24 cellular contexts compared by ENCODE assay signal in the genomic region with DNA sequence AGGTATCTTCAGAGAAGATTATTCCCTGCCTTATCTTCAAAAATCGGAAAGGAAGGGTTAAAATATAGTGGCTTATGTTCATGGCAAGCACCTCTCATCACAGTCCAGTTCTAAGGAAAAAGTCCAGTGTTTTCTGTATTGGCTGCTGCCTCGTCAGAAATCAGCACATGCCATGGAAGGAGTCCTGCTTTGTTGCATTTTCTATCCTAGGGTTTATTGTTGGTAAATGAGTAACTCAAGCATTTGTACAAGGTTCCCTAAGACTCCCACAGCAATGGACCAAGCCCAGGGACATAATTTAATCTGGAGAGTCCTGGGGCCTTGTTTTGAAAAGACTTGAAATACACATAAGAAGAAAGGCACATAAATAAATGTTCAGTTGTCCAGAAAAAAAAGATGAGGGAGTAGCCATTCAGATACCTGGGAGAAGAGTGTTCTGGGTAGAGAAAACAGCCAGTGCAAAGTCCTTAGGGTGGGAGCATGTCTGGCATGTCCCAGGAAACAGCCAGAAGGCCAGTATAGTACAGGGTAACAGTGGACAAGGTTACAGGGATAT. TPM values are rescaled to one million over a fixed set of nuclear protein-coding genes. Genes with fewer than 3 reads are reported as not detected.
DNase-seq lines count a peak whose midpoint lies in the region; ATAC-seq, FAIRE-seq and TF ChIP-seq lines count a peak whose summit lies in the region.
"Had no signal": no experiment of that assay in that cellular context is flagged by ENCODE, and none has a peak within 500 bp of the region (broad histone marks: within the 10 kb centered on the region; RNA-seq: fewer than 3 reads in every experiment).

No MANE protein-coding gene starts in this region.

- ATAC-seq in HepG2 = peak; percentile 100
- ATAC-seq in HG02763 (IDR thresholded peaks at IDR 0.05; ENCODE audit: unreplicated experiment) = no peak
- ATAC-seq: Panc1 had no signal

- CTCF ChIA-PET in HepG2 (lab: Yijun Ruan, JAX; ENCODE audit: low intra/inter-chr PET ratio, low total read pairs) = no interaction called here

- TF ChIP-seq POLR2A in HepG2 (IDR thresholded peaks at IDR 0.05; ENCODE audit: insufficient read depth in 1 of 2, low read depth in 2 of 2, low read length in 2 of 2) = no peak

- H3K9me3 ChIP-seq in colonic mucosa (no peaks in the 10 kb centered on the region), HepG2 (ENCODE audit: low read length) (no peaks in the 10 kb centered on the region)
- H3K9me3 ChIP-seq: BLaER1 had no signal

- in situ Hi-C loops in HepG2 (cut with HindIII; ENCODE audit: extremely low pct_ligation_motif_present, low pct_unique_long_range_greater_than_20kb) = no loop called here

- H3K4me3 ChIP-seq in colonic mucosa (no peak overlapping the region), HepG2 (replicated peaks in 1 of 3; ENCODE audit: insufficient read depth in 1 of 3, low read depth in 2 of 3, low read length in 3 of 3) (no peak overlapping the region)
- H3K4me3 ChIP-seq: BLaER1 had no signal

- H3K27ac ChIP-seq in colonic mucosa (peak overlapping the region; percentile 51), HepG2 (ENCODE audit: extremely low read length, insufficient read depth, low read length) (peak overlapping the region; percentile 25)
- H3K27ac ChIP-seq: BLaER1, KMS-11, RWPE1 had no signal

- no peaks in the 10 kb centered on the region for H3K79me2 ChIP-seq in HepG2 (ENCODE audit: insufficient read depth, low read length)

- whole genome bisulfite sequencing in HepG2 (ENCODE audit: low lambda C conversion rate) = 38% methylated on average over 2 of the region's 2 CpGs

- no peak for TF ChIP-seq CTCF in colonic mucosa (IDR thresholded peaks at IDR 0.05)
- TF ChIP-seq CTCF in HepG2 (CRISPR knock-in tag; IDR thresholded peaks at IDR 0.05) = no peak

- no peak for FAIRE-seq in HepG2 (lab: Jason Lieb, UNC)
- FAIRE-seq: H54, HTR-8/SVneo had no signal

- no peaks in the 10 kb centered on the region for H3K4me1 ChIP-seq in colonic mucosa
- peaks cover 40% of the 10 kb centered on the region for H3K4me1 ChIP-seq in HepG2 (ENCODE audit: insufficient read depth, low read length)
- H3K4me1 ChIP-seq: BLaER1 had no signal

- TF ChIP-seq RAD21 in HepG2 (CRISPR knock-in tag; IDR thresholded peaks at IDR 0.05) = no peak

- POLR2A ChIA-PET in HepG2 (lab: Yijun Ruan, JAX) = no interaction called here

- TF ChIP-seq EP300 in HepG2 (IDR thresholded peaks at IDR 0.05; ENCODE audit: low read depth in 2 of 2, low read length in 2 of 2) (peak in 1 of 2 experiments; percentile 31; a peak in 2 of 4 replicates), HepG2 (CRISPR knock-in tag; IDR thresholded peaks at IDR 0.05; ENCODE audit: borderline replicate concordance) (no peak)

- intact Hi-C loops in colonic mucosa (cut with DNase I) (no loop called here), HepG2 (cut with micrococcal nuclease; ENCODE audit: unreplicated experiment) (no loop called here)

- H3K27me3 ChIP-seq in colonic mucosa (no peaks in the 10 kb centered on the region), HepG2 (ENCODE audit: control insufficient read depth in 1 of 2, insufficient read depth in 2 of 2, low read length in 2 of 2) (no peaks in the 10 kb centered on the region)
- H3K27me3 ChIP-seq: BLaER1 had no signal

- no peak overlapping the region for H2AFZ ChIP-seq in HepG2 (ENCODE audit: low read length)

- DNase-seq in HT-29 (ENCODE audit: low spot score) (peak; percentile 54), colonic mucosa (peak; percentile 70), HepG2 (ENCODE audit: low spot score) (peak; percentile 69), renal cortical epithelial cell (ENCODE audit: low read depth) (peak; percentile 75), GOT3 (lab: John Stamatoyannopoulos, UW) (no peak), NCI-H2171 treated with DMSO at 0.1 percent for 48 hours (lab: John Stamatoyannopoulos, UW) (no peak), AG20443 (ENCODE audit: low spot score) (no peak)
- DNase-seq: 8988T; CD4-positive, CD25-positive, alpha-beta regulatory T cell; NCI-H1092; NCI-H1417 treated with DMSO at 0.1 percent for 48 hours; NCI-H1694 treated with DMSO at 0.1 percent for 48 hours; NCI-H2081; NCI-H226; NCI-H510A; NCI-H69; SHP77 had no signal

- no peaks in the 10 kb centered on the region for H4K20me1 ChIP-seq in HepG2 (ENCODE audit: insufficient read depth, low read length)
- H4K20me1 ChIP-seq: BLaER1 had no signal

- 0 out of 2 replicates have a peak overlapping the region, but pooled peaks have one; percentile 3 for H3K4me2 ChIP-seq in HepG2 (ENCODE audit: low read depth, low read length)
- H3K4me2 ChIP-seq: BLaER1, KMS-11 had no signal

- H3K9ac ChIP-seq in colonic mucosa (ENCODE audit: low read depth in 2 of 2, low read length in 2 of 2) (no peak overlapping the region), HepG2 (ENCODE audit: insufficient read depth, low read depth, low read length) (no peak overlapping the region)
- H3K9ac ChIP-seq: BLaER1, KMS-11 had no signal

- no TSS peak for BruUV-seq in HepG2 (replicated peaks; lab: Mats Ljungman, UMichigan)

- H3K36me3 ChIP-seq in colonic mucosa (no peaks in the 10 kb centered on the region), HepG2 (replicated peaks in 1 of 2; ENCODE audit: control insufficient read depth in 1 of 2, insufficient read depth in 2 of 2, low read length in 2 of 2) (peaks cover 1 to 10% of the 10 kb centered on the region in 2 experiments; a peak in 4 of 5 replicates)

TF ChIP-seq in HepG2, 621 proteins besides CTCF, POLR2A, EP300 and RAD21 (continues in another document):
- TF ChIP-seq GATAD2A (CRISPR knock-in tag; IDR thresholded peaks at IDR 0.05) = peak; percentile 66
- peak; percentile 56 for TF ChIP-seq KAT8 (CRISPR knock-in tag; IDR thresholded peaks at IDR 0.05)
- TF ChIP-seq MIER2 (CRISPR knock-in tag; IDR thresholded peaks at IDR 0.05) = 0 out of 2 replicates have a peak, but pooled peaks have one; percentile 14
- TF ChIP-seq ZNF761 (CRISPR knock-in tag; conservative IDR thresholded peaks at IDR 0.05) = 0 out of 2 replicates have a peak, but pooled peaks have one; percentile 6
- TF ChIP-seq ZNF788 (CRISPR knock-in tag; IDR thresholded peaks at IDR 0.05; ENCODE audit: borderline replicate concordance) = 0 out of 2 replicates have a peak, but pooled peaks have one; percentile 22
- TF ChIP-seq MED1 (CRISPR knock-in tag; IDR thresholded peaks at IDR 0.05) = peak; percentile 49; the same call in 1 of the 2 replicates
- no peak for TF ChIP-seq FOXM1 (CRISPR knock-in tag; IDR thresholded peaks at IDR 0.05)
- 0 out of 2 replicates have a peak, but pooled peaks have one; percentile 35 for TF ChIP-seq ATF7-NPFF (CRISPR knock-in tag; IDR thresholded peaks at IDR 0.05; ENCODE audit: low read depth)
- TF ChIP-seq, protein P1, sequence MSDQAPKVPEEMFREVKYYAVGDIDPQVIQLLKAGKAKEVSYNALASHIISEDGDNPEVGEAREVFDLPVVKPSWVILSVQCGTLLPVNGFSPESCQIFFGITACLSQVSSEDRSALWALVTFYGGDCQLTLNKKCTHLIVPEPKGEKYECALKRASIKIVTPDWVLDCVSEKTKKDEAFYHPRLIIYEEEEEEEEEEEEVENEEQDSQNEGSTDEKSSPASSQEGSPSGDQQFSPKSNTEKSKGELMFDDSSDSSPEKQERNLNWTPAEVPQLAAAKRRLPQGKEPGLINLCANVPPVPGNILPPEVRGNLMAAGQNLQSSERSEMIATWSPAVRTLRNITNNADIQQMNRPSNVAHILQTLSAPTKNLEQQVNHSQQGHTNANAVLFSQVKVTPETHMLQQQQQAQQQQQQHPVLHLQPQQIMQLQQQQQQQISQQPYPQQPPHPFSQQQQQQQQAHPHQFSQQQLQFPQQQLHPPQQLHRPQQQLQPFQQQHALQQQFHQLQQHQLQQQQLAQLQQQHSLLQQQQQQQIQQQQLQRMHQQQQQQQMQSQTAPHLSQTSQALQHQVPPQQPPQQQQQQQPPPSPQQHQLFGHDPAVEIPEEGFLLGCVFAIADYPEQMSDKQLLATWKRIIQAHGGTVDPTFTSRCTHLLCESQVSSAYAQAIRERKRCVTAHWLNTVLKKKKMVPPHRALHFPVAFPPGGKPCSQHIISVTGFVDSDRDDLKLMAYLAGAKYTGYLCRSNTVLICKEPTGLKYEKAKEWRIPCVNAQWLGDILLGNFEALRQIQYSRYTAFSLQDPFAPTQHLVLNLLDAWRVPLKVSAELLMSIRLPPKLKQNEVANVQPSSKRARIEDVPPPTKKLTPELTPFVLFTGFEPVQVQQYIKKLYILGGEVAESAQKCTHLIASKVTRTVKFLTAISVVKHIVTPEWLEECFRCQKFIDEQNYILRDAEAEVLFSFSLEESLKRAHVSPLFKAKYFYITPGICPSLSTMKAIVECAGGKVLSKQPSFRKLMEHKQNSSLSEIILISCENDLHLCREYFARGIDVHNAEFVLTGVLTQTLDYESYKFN (CRISPR knock-in tag; conservative IDR thresholded peaks at IDR 0.05) = peak; percentile 64

RNA-seq across cellular contexts. Expression of a gene that starts 26.4 kb away (rescaled TPM):
- 13.1 and 14.1 TPM in 2 replicates for total RNA-seq in HT-29 (2014; rRNA removed; shearing (Covaris generic))
- total RNA-seq in colonic mucosa (10 to 100 TPM; 61.8 to 72.7 TPM), HepG2 (2016; rRNA removed; fragmentation: Illumina TruSeq; extraction: Trizol) (15.7 and 27.6 TPM in 2 replicates), renal cortical epithelial cell (55.0 and 108 TPM in 2 replicates)
- total RNA-seq in HepG2 (2016; cell fraction: cytosol; rRNA removed; fragmentation: Illumina TruSeq; extraction: Trizol; ENCODE audit: low read depth) = 13.4 and 15.5 TPM in 2 replicates
- total RNA-seq in HepG2 (2016; cell fraction: insoluble cytoplasmic fraction; rRNA removed; fragmentation: Illumina TruSeq; extraction: Trizol) = 17.2 and 22.8 TPM in 2 replicates
- total RNA-seq in HepG2 (2016; cell fraction: membrane; rRNA removed; fragmentation: Illumina TruSeq; extraction: Trizol) = 7.5 and 10.4 TPM in 2 replicates
- total RNA-seq in HepG2 (2016; cell fraction: nucleus; rRNA removed; fragmentation: Illumina TruSeq; extraction: Trizol) = 35.0 and 44.5 TPM in 2 replicates
- 5.9 and 6.4 TPM in 2 replicates for polyA plus RNA-seq in HepG2 (2011; rRNA removed)
- polyA plus RNA-seq in HepG2 (2011; cell fraction: cytosol; rRNA removed) = 2.5 and 4.2 TPM in 2 replicates
- 6.1 and 6.4 TPM in 2 replicates for polyA plus RNA-seq in HepG2 (2011; cell fraction: nucleus; rRNA removed)
- polyA plus RNA-seq in HepG2 (2012) = 7.9 and 9.3 TPM in 2 replicates
- 6.0 and 6.1 TPM in 2 replicates for polyA plus RNA-seq in HepG2 (2016; cell fraction: cytosol; fragmentation: Illumina TruSeq; extraction: Trizol; ENCODE audit: low read depth)
- 5.6 and 6.5 TPM in 2 replicates for polyA plus RNA-seq in HepG2 (2016; cell fraction: insoluble cytoplasmic fraction; fragmentation: Illumina TruSeq; extraction: Trizol; ENCODE audit: low read depth)
- 5.2 and 5.9 TPM in 2 replicates for polyA plus RNA-seq in HepG2 (2016; cell fraction: membrane; fragmentation: Illumina TruSeq; extraction: Trizol; ENCODE audit: low read depth)
- polyA plus RNA-seq in HepG2 (2016; cell fraction: nucleus; fragmentation: Illumina TruSeq; extraction: Trizol; ENCODE audit: insufficient read depth, low read depth) = 7.0 and 7.9 TPM in 2 replicates
- 11.6 and 19.1 TPM in 2 replicates for polyA minus RNA-seq in HepG2 (2011; rRNA and poly(A)+ RNA removed; ENCODE audit: low replicate concordance)
- 16.7 and 25.3 TPM in 2 replicates for polyA minus RNA-seq in HepG2 (2011; cell fraction: cytosol; rRNA and poly(A)+ RNA removed)
- polyA minus RNA-seq in HepG2 (2011; cell fraction: nucleus; rRNA and poly(A)+ RNA removed) = 87.0 and 89.1 TPM in 2 replicates

Comparison
In these comparisons a context has a peak if more than half of its experiments do, and no peak if none do; other contexts are left out.
1. DNase-seq: peak in HT-29 (single experiment), colonic mucosa (single experiment), HepG2 (single experiment) and renal cortical epithelial cell (single experiment); none in GOT3 (single experiment), NCI-H2171 treated with DMSO at 0.1 percent for 48 hours (single experiment) and AG20443 (single experiment).